Comparison of ENCODE assay signal across 8 cellular contexts in the genomic region with DNA sequence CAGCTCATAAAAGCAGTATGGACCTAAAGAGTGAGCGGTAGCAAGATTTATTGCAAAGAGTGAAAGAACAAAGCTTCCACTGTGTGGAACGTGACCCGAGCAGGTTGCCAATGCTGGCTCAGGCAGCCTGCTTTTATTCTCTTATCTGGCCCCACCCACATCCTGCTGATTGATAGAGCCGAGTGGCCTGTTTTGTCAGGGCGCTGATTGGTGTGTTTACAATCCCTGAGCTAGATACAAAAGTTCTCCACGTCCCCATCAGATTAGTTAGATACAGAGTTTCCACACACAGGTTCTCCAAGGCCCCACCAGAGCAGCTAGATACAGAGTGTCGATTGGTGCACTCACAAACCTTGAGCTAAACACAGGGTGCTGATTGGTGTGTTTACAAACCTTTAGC. TPM values are rescaled to one million over a fixed set of nuclear protein-coding genes. Genes with fewer than 3 reads are reported as not detected.
DNase-seq lines count a peak whose midpoint lies in the region; ATAC-seq and TF ChIP-seq lines count a peak whose summit lies in the region.
"Not testable (repeated sequence)": the region's sequence is repeated elsewhere in the genome, so short reads cannot be mapped to it uniquely, and the experiment has no call there.

No MANE protein-coding gene starts in this region.

- H3K27ac Mint-ChIP-seq in CD4-positive, alpha-beta T cell, result peak overlapping the region; percentile 46
- peak overlapping the region; percentile 51 for H3K27ac Mint-ChIP-seq in activated CD4-positive, alpha-beta T cell treated with anti-CD3 and anti-CD28 coated beads for 36 hours
- not testable (repeated sequence) for H3K27ac Mint-ChIP-seq in activated T-cell treated with anti-CD3 and anti-CD28 coated beads, Interleukin-2, amount 50 U/mL, for 24 hours; activated naive CD4-positive, alpha-beta T cell treated with anti-CD3 and anti-CD28 coated beads, Interleukin-2, amount 10 ng/mL, durations not matched to agents 7 days and 5 days; activated naive CD8-positive, alpha-beta T cell treated with anti-CD3 and anti-CD28 coated beads, Interleukin-2, amount 50 U/mL, for 24 hours; natural killer cell
- peak overlapping the region; percentile 83 for H3K27ac Mint-ChIP-seq in stimulated activated effector memory CD8-positive, alpha-beta T cell treated with anti-CD3 and anti-CD28 coated beads, Interleukin-12 subunit alpha, Interleukin-12 subunit beta, amount 100 ng/mL, for 72 hours

- H3K4me3 Mint-ChIP-seq in CD4-positive, alpha-beta T cell, result peak overlapping the region; percentile 82
- H3K4me3 Mint-ChIP-seq in activated CD4-positive, alpha-beta T cell treated with anti-CD3 and anti-CD28 coated beads for 36 hours, result peak overlapping the region; percentile 54
- peak overlapping the region; percentile 23 for H3K4me3 Mint-ChIP-seq in activated T-cell treated with anti-CD3 and anti-CD28 coated beads, Interleukin-2, amount 50 U/mL, for 24 hours
- H3K4me3 Mint-ChIP-seq in activated naive CD4-positive, alpha-beta T cell treated with anti-CD3 and anti-CD28 coated beads, Interleukin-2, amount 10 ng/mL, durations not matched to agents 7 days and 5 days, result peak overlapping the region; percentile 19
- H3K4me3 Mint-ChIP-seq in activated naive CD8-positive, alpha-beta T cell treated with anti-CD3 and anti-CD28 coated beads, Interleukin-2, amount 50 U/mL, for 24 hours, result peak overlapping the region; percentile 52
- H3K4me3 Mint-ChIP-seq in natural killer cell, result peak overlapping the region; percentile 68
- peak overlapping the region; percentile 69 for H3K4me3 Mint-ChIP-seq in stimulated activated effector memory CD8-positive, alpha-beta T cell treated with anti-CD3 and anti-CD28 coated beads, Interleukin-12 subunit alpha, Interleukin-12 subunit beta, amount 100 ng/mL, for 72 hours

- ATAC-seq in CD4-positive, alpha-beta T cell (ENCODE audit: poor library complexity); activated CD4-positive, alpha-beta T cell treated with anti-CD3 and anti-CD28 coated beads for 36 hours; activated naive CD8-positive, alpha-beta T cell treated with anti-CD3 and anti-CD28 coated beads, Interleukin-2, amount 50 U/mL, for 24 hours; natural killer cell; stimulated activated effector memory CD8-positive, alpha-beta T cell treated with anti-CD3 and anti-CD28 coated beads, Interleukin-12 subunit alpha, Interleukin-12 subunit beta, amount 100 ng/mL, for 72 hours: not testable (repeated sequence)

- not testable (repeated sequence) for H3K4me1 Mint-ChIP-seq in CD4-positive, alpha-beta T cell (ENCODE audit: low read depth); activated CD4-positive, alpha-beta T cell treated with anti-CD3 and anti-CD28 coated beads for 36 hours; activated T-cell treated with anti-CD3 and anti-CD28 coated beads, Interleukin-2, amount 50 U/mL, for 24 hours (ENCODE audit: low read depth); activated naive CD4-positive, alpha-beta T cell treated with anti-CD3 and anti-CD28 coated beads, Interleukin-2, amount 10 ng/mL, durations not matched to agents 7 days and 5 days; activated naive CD8-positive, alpha-beta T cell treated with anti-CD3 and anti-CD28 coated beads, Interleukin-2, amount 50 U/mL, for 24 hours; natural killer cell; stimulated activated effector memory CD8-positive, alpha-beta T cell treated with anti-CD3 and anti-CD28 coated beads, Interleukin-12 subunit alpha, Interleukin-12 subunit beta, amount 100 ng/mL, for 72 hours

- TF ChIP-seq CTCF in CD4-positive, alpha-beta T cell (IDR thresholded peaks at IDR 0.05); natural killer cell (IDR thresholded peaks at IDR 0.05): not testable (repeated sequence)

- not testable (repeated sequence) for H3K9me3 Mint-ChIP-seq in CD4-positive, alpha-beta T cell; activated CD4-positive, alpha-beta T cell treated with anti-CD3 and anti-CD28 coated beads for 36 hours (ENCODE audit: low read depth); activated T-cell treated with anti-CD3 and anti-CD28 coated beads, Interleukin-2, amount 50 U/mL, for 24 hours; activated naive CD4-positive, alpha-beta T cell treated with anti-CD3 and anti-CD28 coated beads, Interleukin-2, amount 10 ng/mL, durations not matched to agents 7 days and 5 days; activated naive CD8-positive, alpha-beta T cell treated with anti-CD3 and anti-CD28 coated beads, Interleukin-2, amount 50 U/mL, for 24 hours; natural killer cell; stimulated activated effector memory CD8-positive, alpha-beta T cell treated with anti-CD3 and anti-CD28 coated beads, Interleukin-12 subunit alpha, Interleukin-12 subunit beta, amount 100 ng/mL, for 72 hours

- H3K27me3 Mint-ChIP-seq in CD4-positive, alpha-beta T cell; activated CD4-positive, alpha-beta T cell treated with anti-CD3 and anti-CD28 coated beads for 36 hours; activated T-cell treated with anti-CD3 and anti-CD28 coated beads, Interleukin-2, amount 50 U/mL, for 24 hours; activated naive CD4-positive, alpha-beta T cell treated with anti-CD3 and anti-CD28 coated beads, Interleukin-2, amount 10 ng/mL, durations not matched to agents 7 days and 5 days; activated naive CD8-positive, alpha-beta T cell treated with anti-CD3 and anti-CD28 coated beads, Interleukin-2, amount 50 U/mL, for 24 hours; natural killer cell (ENCODE audit: low read depth in 2 of 2): not testable (repeated sequence)

- CTCF ChIA-PET in CD4-positive, alpha-beta T cell (lab: Charles Lee); activated CD4-positive, alpha-beta T cell treated with anti-CD3 and anti-CD28 coated beads for 36 hours (lab: Charles Lee); activated naive CD4-positive, alpha-beta T cell treated with anti-CD3 and anti-CD28 coated beads, Interleukin-2, amount 10 ng/mL, durations not matched to agents 7 days and 5 days (lab: Charles Lee): not testable (repeated sequence)

- intact Hi-C loops in CD4-positive, alpha-beta T cell (cut with DNase I, micrococcal nuclease); activated CD4-positive, alpha-beta T cell treated with anti-CD3 and anti-CD28 coated beads for 36 hours (cut with DNase I, micrococcal nuclease); natural killer cell (cut with micrococcal nuclease): not testable (repeated sequence)

- not testable (repeated sequence) for H3K36me3 Mint-ChIP-seq in CD4-positive, alpha-beta T cell (ENCODE audit: low read depth); activated CD4-positive, alpha-beta T cell treated with anti-CD3 and anti-CD28 coated beads for 36 hours (ENCODE audit: low read depth); activated T-cell treated with anti-CD3 and anti-CD28 coated beads, Interleukin-2, amount 50 U/mL, for 24 hours (ENCODE audit: low read depth); activated naive CD4-positive, alpha-beta T cell treated with anti-CD3 and anti-CD28 coated beads, Interleukin-2, amount 10 ng/mL, durations not matched to agents 7 days and 5 days; activated naive CD8-positive, alpha-beta T cell treated with anti-CD3 and anti-CD28 coated beads, Interleukin-2, amount 50 U/mL, for 24 hours (ENCODE audit: low read depth); natural killer cell; stimulated activated effector memory CD8-positive, alpha-beta T cell treated with anti-CD3 and anti-CD28 coated beads, Interleukin-12 subunit alpha, Interleukin-12 subunit beta, amount 100 ng/mL, for 72 hours

- POLR2A ChIA-PET in CD4-positive, alpha-beta T cell (lab: Charles Lee); activated CD4-positive, alpha-beta T cell treated with anti-CD3 and anti-CD28 coated beads for 36 hours (lab: Charles Lee): not testable (repeated sequence)

- not testable (repeated sequence) for DNase-seq in CD4-positive, alpha-beta T cell; activated T-cell treated with anti-CD3 and anti-CD28 coated beads, Interleukin-2, amount 50 U/mL, for 24 hours; activated naive CD4-positive, alpha-beta T cell treated with anti-CD3 and anti-CD28 coated beads, Interleukin-2, amount 10 ng/mL, durations not matched to agents 7 days and 5 days; activated naive CD8-positive, alpha-beta T cell treated with anti-CD3 and anti-CD28 coated beads, Interleukin-2, amount 50 U/mL, for 24 hours; natural killer cell; stimulated activated effector memory CD8-positive, alpha-beta T cell treated with anti-CD3 and anti-CD28 coated beads, Interleukin-12 subunit alpha, Interleukin-12 subunit beta, amount 100 ng/mL, for 72 hours (ENCODE audit: low spot score in 2 of 2)
- DNase-seq in activated CD4-positive, alpha-beta T cell treated with anti-CD3 and anti-CD28 coated beads for 36 hours, result peak; percentile 7
- DNase-seq in left kidney (ENCODE audit: low read depth, low spot score), result peak; percentile 44

- not testable (repeated sequence) for H3K27me3 ChIP-seq in CD4-positive, alpha-beta T cell (ENCODE audit: control insufficient read depth, insufficient read depth, low read length)

- H3K9me3 ChIP-seq in CD4-positive, alpha-beta T cell (ENCODE audit: control insufficient read depth, low read length), result not testable (repeated sequence)

- not testable (repeated sequence) for H3K27ac ChIP-seq in CD4-positive, alpha-beta T cell (ENCODE audit: low read depth, low read length)

RNA-seq across cellular contexts. Expression of gene HSD17B6, which starts 32.0 kb away (rescaled TPM):
- total RNA-seq in CD4-positive, alpha-beta T cell, result not detected
- 1 to 10 TPM; 2.6 to 5.1 TPM for total RNA-seq in activated CD4-positive, alpha-beta T cell treated with anti-CD3 and anti-CD28 coated beads for 36 hours
- total RNA-seq in natural killer cell, result 1 to 10 TPM in 1 of 3 donors, under 1 TPM in 1, not detected in 1; 0.16 to 1.4 TPM

RNA-seq across cellular contexts. Expression of gene PRIM1, which starts 43.0 kb away (rescaled TPM):
- 1 to 10 TPM; 5.3 to 6.1 TPM for total RNA-seq in CD4-positive, alpha-beta T cell
- total RNA-seq in activated CD4-positive, alpha-beta T cell treated with anti-CD3 and anti-CD28 coated beads for 36 hours, result 10 to 100 TPM; 81.3 to 83.7 TPM
- total RNA-seq in natural killer cell, result 10 to 100 TPM; 10.1 to 11.9 (median 10.4) TPM

Comparison
In these comparisons a context has a peak if more than half of its experiments do, and no peak if none do; other contexts are left out.
1. H3K4me3 Mint-ChIP-seq: peak in every context shown above with its lines; median percentile 82 in CD4-positive, alpha-beta T cell; 69 in stimulated activated effector memory CD8-positive, alpha-beta T cell treated with anti-CD3 and anti-CD28 coated beads, Interleukin-12 subunit alpha, Interleukin-12 subunit beta, amount 100 ng/mL, for 72 hours; 68 in natural killer cell; 54 in activated CD4-positive, alpha-beta T cell treated with anti-CD3 and anti-CD28 coated beads for 36 hours; 52 in activated naive CD8-positive, alpha-beta T cell treated with anti-CD3 and anti-CD28 coated beads, Interleukin-2, amount 50 U/mL, for 24 hours; 23 in activated T-cell treated with anti-CD3 and anti-CD28 coated beads, Interleukin-2, amount 50 U/mL, for 24 hours; 19 in activated naive CD4-positive, alpha-beta T cell treated with anti-CD3 and anti-CD28 coated beads, Interleukin-2, amount 10 ng/mL, durations not matched to agents 7 days and 5 days.
2. RNA of gene PRIM1, which starts 43.0 kb away (total RNA-seq): 81.3 to 83.7 TPM in activated CD4-positive, alpha-beta T cell treated with anti-CD3 and anti-CD28 coated beads for 36 hours; 10.1 to 11.9 TPM in natural killer cell and 5.3 to 6.1 TPM in CD4-positive, alpha-beta T cell; every median in the first group is over 4 times any median in the second.